ENCODE assay signal across 29 cellular contexts in the genomic region with DNA sequence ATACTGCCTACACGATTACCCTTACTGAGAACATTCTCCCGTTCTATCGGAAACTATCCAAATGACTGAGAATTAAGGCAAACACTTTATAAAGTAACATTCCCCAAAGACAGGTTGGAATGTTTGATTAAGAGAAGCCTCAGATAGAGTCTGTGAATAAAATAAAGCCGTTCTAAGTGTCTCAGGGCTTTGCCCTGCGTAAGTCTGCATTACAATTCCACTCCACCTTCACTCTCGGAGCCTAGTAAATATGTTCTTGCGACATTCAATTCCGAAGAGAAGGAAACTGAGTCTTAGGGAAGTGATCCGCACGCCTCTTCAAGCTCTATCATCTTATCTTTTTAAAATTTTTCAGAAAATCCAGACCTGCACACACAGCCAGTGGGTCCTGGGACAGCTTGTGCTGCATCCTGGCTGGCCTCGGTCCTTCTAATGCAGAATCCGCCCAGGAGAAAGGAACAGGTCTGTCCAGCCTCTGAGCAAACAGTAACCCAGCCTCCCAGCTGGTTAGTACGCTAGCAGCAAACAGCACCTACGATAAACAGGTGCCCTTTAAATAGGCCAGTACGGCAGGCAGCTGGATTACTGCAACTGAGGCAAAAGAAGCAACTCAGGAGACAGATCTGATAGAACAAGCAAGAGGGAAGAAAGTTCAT.
DNase-seq lines count a peak whose midpoint lies in the region; ATAC-seq and TF ChIP-seq lines count a peak whose summit lies in the region.
"Had no signal": no experiment of that assay in that cellular context is flagged by ENCODE, and none has a peak within 500 bp of the region (broad histone marks: within the 10 kb centered on the region; RNA-seq: fewer than 3 reads in every experiment).

No MANE protein-coding gene starts in this region.

- no peaks in the 10 kb centered on the region for H3K36me3 ChIP-seq in transverse colon
- H3K36me3 ChIP-seq: BLaER1 treated with 17β-estradiol and CSF1 and Interleukin-3, amounts not matched to agents 10 nM and 100 nM; brain microvascular endothelial cell; esophagus squamous epithelium; right atrium auricular region; vagina had no signal

- no peak overlapping the region for H3K4me3 Mint-ChIP-seq in activated CD4-positive, alpha-beta T cell treated with anti-CD3 and anti-CD28 coated beads, Interleukin-2, amount 10 ng/mL, durations not matched to agents 7 days and 5 days
- H3K4me3 Mint-ChIP-seq: activated CD8-positive, alpha-beta T cell treated with anti-CD3 and anti-CD28 coated beads, Interleukin-2, amount 10 ng/mL, durations not matched to agents 7 days and 5 days; activated T-helper 17 cell treated with anti-CD3 and anti-CD28 coated beads, Interleukin-2, amount 50 U/mL, for 72 hours; nephron; T-helper 2 cell treated with Interferon-gamma antibody and Interleukin-4, amounts not matched to agents 5 μg/mL and 100 μg/mL, for 36 hours had no signal

- H3K4me3 ChIP-seq in transverse colon: no peak overlapping the region
- H3K4me3 ChIP-seq: BLaER1 treated with 17β-estradiol and CSF1 and Interleukin-3, amounts not matched to agents 10 nM and 100 nM; esophagus squamous epithelium; GM23248; right atrium auricular region; smooth muscle cell; testis; vagina had no signal

- TF ChIP-seq CTCF in transverse colon (IDR thresholded peaks at IDR 0.05): no peak

- no peak overlapping the region for H3K27ac ChIP-seq in transverse colon
- H3K27ac ChIP-seq: BLaER1 treated with 17β-estradiol and CSF1 and Interleukin-3, amounts not matched to agents 10 nM and 100 nM; brain microvascular endothelial cell; esophagus squamous epithelium; foreskin keratinocyte; GM23248; right atrium auricular region; testis; vagina had no signal

- POLR2A ChIA-PET in activated CD4-positive, alpha-beta T cell treated with anti-CD3 and anti-CD28 coated beads, Interleukin-2, amount 10 ng/mL, durations not matched to agents 7 days and 5 days (lab: Charles Lee): no interaction called here

- intact Hi-C loops in left colon (cut with DNase I, micrococcal nuclease): no loop called here
- intact Hi-C loops in transverse colon (cut with DNase I; ENCODE audit: low total_unique reads): no loop called here

- no peak for TF ChIP-seq POLR2A in transverse colon (IDR thresholded peaks at IDR 0.05)

- H3K4me1 ChIP-seq in transverse colon: no peaks in the 10 kb centered on the region
- H3K4me1 ChIP-seq: foreskin keratinocyte, right atrium auricular region, testis, vagina had no signal

- no peaks in the 10 kb centered on the region for H3K36me3 Mint-ChIP-seq in activated CD4-positive, alpha-beta T cell treated with anti-CD3 and anti-CD28 coated beads, Interleukin-2, amount 10 ng/mL, durations not matched to agents 7 days and 5 days (ENCODE audit: low read depth)

- no peaks in the 10 kb centered on the region for H3K27me3 ChIP-seq in transverse colon
- H3K27me3 ChIP-seq: BLaER1 treated with 17β-estradiol and CSF1 and Interleukin-3, amounts not matched to agents 10 nM and 100 nM; brain microvascular endothelial cell; right atrium auricular region; testis; vagina had no signal

- H3K27ac Mint-ChIP-seq in activated CD4-positive, alpha-beta T cell treated with anti-CD3 and anti-CD28 coated beads, Interleukin-2, amount 10 ng/mL, durations not matched to agents 7 days and 5 days: no peak overlapping the region
- H3K27ac Mint-ChIP-seq: activated CD8-positive, alpha-beta T cell treated with anti-CD3 and anti-CD28 coated beads, Interleukin-2, amount 10 ng/mL, durations not matched to agents 7 days and 5 days; activated T-helper 17 cell treated with anti-CD3 and anti-CD28 coated beads, Interleukin-2, amount 50 U/mL, for 72 hours; nephron; T-helper 2 cell treated with Interferon-gamma antibody and Interleukin-4, amounts not matched to agents 5 μg/mL and 100 μg/mL, for 36 hours had no signal

- in situ Hi-C loops in transverse colon (cut with MboI; ENCODE audit: low pct_ligation_motif_present in 1 of 4, low pct_unique_long_range_greater_than_20kb in 1 of 4, low sequenced_read_pairs in 3 of 4): no loop called here

- H3K4me1 Mint-ChIP-seq in activated CD4-positive, alpha-beta T cell treated with anti-CD3 and anti-CD28 coated beads, Interleukin-2, amount 10 ng/mL, durations not matched to agents 7 days and 5 days: no peaks in the 10 kb centered on the region
- H3K4me1 Mint-ChIP-seq: activated T-helper 17 cell treated with anti-CD3 and anti-CD28 coated beads, Interleukin-2, amount 50 U/mL, for 72 hours; nephron had no signal

- peak; percentile 89 for ATAC-seq in left colon
- ATAC-seq in HG02884 (IDR thresholded peaks at IDR 0.05; ENCODE audit: unreplicated experiment): no peak
- ATAC-seq in GM21381 (IDR thresholded peaks at IDR 0.05; ENCODE audit: unreplicated experiment): no peak
- ATAC-seq: activated CD8-positive, alpha-beta T cell treated with anti-CD3 and anti-CD28 coated beads, Interleukin-2, amount 10 ng/mL, durations not matched to agents 7 days and 5 days; activated T-helper 17 cell treated with anti-CD3 and anti-CD28 coated beads, Interleukin-2, amount 50 U/mL, for 72 hours; foreskin keratinocyte; Right ventricle myocardium inferior had no signal

- no peak for TF ChIP-seq EP300 in transverse colon (IDR thresholded peaks at IDR 0.05; ENCODE audit: low read depth)

- no peaks in the 10 kb centered on the region for H3K9me3 Mint-ChIP-seq in activated CD4-positive, alpha-beta T cell treated with anti-CD3 and anti-CD28 coated beads, Interleukin-2, amount 10 ng/mL, durations not matched to agents 7 days and 5 days
- H3K9me3 Mint-ChIP-seq: activated T-helper 17 cell treated with anti-CD3 and anti-CD28 coated beads, Interleukin-2, amount 50 U/mL, for 72 hours; nephron; T-helper 2 cell treated with Interferon-gamma antibody and Interleukin-4, amounts not matched to agents 5 μg/mL and 100 μg/mL, for 36 hours had no signal

- CTCF ChIA-PET in activated CD4-positive, alpha-beta T cell treated with anti-CD3 and anti-CD28 coated beads, Interleukin-2, amount 10 ng/mL, durations not matched to agents 7 days and 5 days (lab: Charles Lee): no interaction called here

- DNase-seq in DMS153 treated with DMSO at 0.1 percent for 48 hours (lab: John Stamatoyannopoulos, UW; ENCODE audit: unreplicated experiment): peak; percentile 43
- DNase-seq in NCI-H510A treated with DMSO at 0.1 percent for 48 hours (lab: John Stamatoyannopoulos, UW): peak; percentile 50
- DNase-seq in left colon: peak; percentile 18 to 30
- peak; percentile 9 for DNase-seq in transverse colon
- no peak for DNase-seq in activated CD4-positive, alpha-beta T cell treated with anti-CD3 and anti-CD28 coated beads, Interleukin-2, amount 10 ng/mL, durations not matched to agents 7 days and 5 days
- DNase-seq: activated CD8-positive, alpha-beta T cell treated with anti-CD3 and anti-CD28 coated beads, Interleukin-2, amount 10 ng/mL, durations not matched to agents 7 days and 5 days; activated naive CD4-positive, alpha-beta T cell treated with anti-CD3 and anti-CD28 coated beads, Interleukin-2, amount 50 U/mL, for 16 hours; brain microvascular endothelial cell; COR-L47; esophagus squamous epithelium; foreskin keratinocyte; GM23248; head of caudate nucleus; Kasumi-1; kidney; NCI-H187 treated with DMSO at 0.1 percent for 48 hours; NCI-H524 treated with DMSO at 0.1 percent for 48 hours; stimulated activated naive CD4-positive, alpha-beta T cell; testis had no signal

- H3K27me3 Mint-ChIP-seq in activated CD4-positive, alpha-beta T cell treated with anti-CD3 and anti-CD28 coated beads, Interleukin-2, amount 10 ng/mL, durations not matched to agents 7 days and 5 days: no peaks in the 10 kb centered on the region
- H3K27me3 Mint-ChIP-seq: activated T-helper 17 cell treated with anti-CD3 and anti-CD28 coated beads, Interleukin-2, amount 50 U/mL, for 72 hours had no signal

- WGBS in transverse colon (ENCODE audit: low coverage in 1 of 2), 2 donors: 74 to 75% methylated on average over 9 to 15 of the region's 15 CpGs

- H3K9me3 ChIP-seq in transverse colon: no peaks in the 10 kb centered on the region
- H3K9me3 ChIP-seq: BLaER1 treated with 17β-estradiol and CSF1 and Interleukin-3, amounts not matched to agents 10 nM and 100 nM; esophagus squamous epithelium; right atrium auricular region; testis; vagina had no signal
